ENCODE assay signal across 16 cellular contexts in the genomic region with DNA sequence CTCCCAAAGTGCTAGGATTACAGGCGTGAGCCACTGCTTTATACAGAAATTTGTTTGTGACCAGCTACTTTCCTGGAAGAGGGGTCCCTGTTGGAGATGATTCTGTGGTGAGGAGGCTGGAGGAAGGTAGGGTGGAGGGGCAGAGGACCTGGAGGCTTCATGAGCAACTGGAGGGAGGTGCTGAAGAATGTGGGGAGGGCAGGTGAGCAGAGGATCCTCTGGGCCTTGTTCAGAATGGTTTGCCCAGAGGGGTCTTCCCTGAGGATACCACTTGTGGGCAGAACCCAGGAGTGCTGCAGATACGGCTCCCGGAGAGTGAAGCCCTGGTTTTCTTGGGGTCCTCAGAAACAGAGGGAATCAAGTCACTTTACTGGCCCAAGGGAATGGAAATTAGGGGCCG.
DNase-seq lines count a peak whose midpoint lies in the region; ATAC-seq and TF ChIP-seq lines count a peak whose summit lies in the region.
"Had no signal": no experiment of that assay in that cellular context is flagged by ENCODE, and none has a peak within 500 bp of the region (broad histone marks: within the 10 kb centered on the region; RNA-seq: fewer than 3 reads in every experiment).

No MANE protein-coding gene starts in this region.

- H2AFZ ChIP-seq in neuronal stem cell (ENCODE audit: low read length), result peak overlapping the region; percentile 86
- H2AFZ ChIP-seq: PC-9 had no signal

- no peak overlapping the region for H2AK5ac ChIP-seq in neuronal stem cell (ENCODE audit: low read depth, low read length)

- no peak overlapping the region for H3K4ac ChIP-seq in neuronal stem cell (ENCODE audit: low read length)

- WGBS in neuronal stem cell (ENCODE audit: extremely low coverage in 2 of 2, insufficient read length in 2 of 2, insufficient replicate concordance in 1 of 2), 2 donors, result no CpG with 5 or more reads among the region's 4 CpGs

- peaks cover 4% of the 10 kb centered on the region for H3K36me3 Mint-ChIP-seq in endothelial cell (ENCODE audit: low read depth, unreplicated experiment)
- H3K36me3 Mint-ChIP-seq in CD8-positive, alpha-beta memory T cell, result peaks cover 0 to 3% (median 0%) of the 10 kb centered on the region in 3 donors

- DNase-seq in NCI-H69 (lab: John Stamatoyannopoulos, UW) (peak; percentile 40), endothelial cell (ENCODE audit: low spot score) (no peak), neuronal stem cell (ENCODE audit: low spot score) (no peak), COLO829 (ENCODE audit: low spot score) (no peak)
- DNase-seq in CD8-positive, alpha-beta memory T cell, result no peak
- no peak for DNase-seq in activated CD4-positive, alpha-beta T cell treated with anti-CD3 and anti-CD28 coated beads, Interleukin-2, amount 50 U/mL, for 4 hours
- DNase-seq: ACHN; activated naive CD4-positive, alpha-beta T cell; brain microvascular endothelial cell; effector CD8-positive, alpha-beta T cell; GF-D8; NCI-H187 treated with DMSO at 0.1 percent for 48 hours; NCI-H524 treated with DMSO at 0.1 percent for 48 hours; PC-9 had no signal

- H3K36me3 ChIP-seq in BLaER1 (no peaks in the 10 kb centered on the region), neuronal stem cell (replicated peaks in 1 of 2; ENCODE audit: control insufficient read depth in 2 of 2, insufficient read depth in 2 of 2, low read length in 2 of 2) (no peaks in the 10 kb centered on the region)
- no peaks in the 10 kb centered on the region for H3K36me3 ChIP-seq in CD8-positive, alpha-beta memory T cell (ENCODE audit: insufficient read depth, low read length)
- H3K36me3 ChIP-seq: brain microvascular endothelial cell had no signal

- H3K9ac ChIP-seq in BLaER1 (no peak overlapping the region), neuronal stem cell (ENCODE audit: low read depth, low read length, poor library complexity) (no peak overlapping the region)

- no peak overlapping the region for H2BK15ac ChIP-seq in neuronal stem cell (ENCODE audit: low read length)

- H3K27ac Mint-ChIP-seq in endothelial cell (ENCODE audit: unreplicated experiment), result peak overlapping the region; percentile 97
- no peak overlapping the region for H3K27ac Mint-ChIP-seq in CD8-positive, alpha-beta memory T cell

- H3K18ac ChIP-seq in neuronal stem cell (ENCODE audit: low read length), result peak overlapping the region; percentile 79

- no peaks in the 10 kb centered on the region for H4K20me1 ChIP-seq in BLaER1

- no peaks in the 10 kb centered on the region for H3K27me3 ChIP-seq in BLaER1
- H3K27me3 ChIP-seq in neuronal stem cell (ENCODE audit: control insufficient read depth in 3 of 3, insufficient read depth in 3 of 3, low read depth in 1 of 3, low read length in 3 of 3), result peaks cover 0 to 2% (median 0%) of the 10 kb centered on the region in 3 experiments
- no peaks in the 10 kb centered on the region for H3K27me3 ChIP-seq in CD8-positive, alpha-beta memory T cell (ENCODE audit: insufficient read depth, low read length, poor library complexity, severe bottlenecking)
- H3K27me3 ChIP-seq: brain microvascular endothelial cell had no signal

- no peak overlapping the region for H3K23ac ChIP-seq in neuronal stem cell (ENCODE audit: low read depth, low read length, poor library complexity)

- H4K91ac ChIP-seq in neuronal stem cell (ENCODE audit: low read depth, low read length, poor library complexity), result no peak overlapping the region

- CTCF ChIA-PET in CD8-positive, alpha-beta memory T cell (lab: Charles Lee), result interaction anchor here (1.1 kb wide), 1 partner anchor 11 kb away, joined by 4 read pairs; no protein-coding TSS in a partner anchor

- H3K9me3 ChIP-seq in BLaER1 (peaks cover 3% of the 10 kb centered on the region; the same call in 1 of the 2 replicates), neuronal stem cell (replicated peaks in 1 of 2; ENCODE audit: control insufficient read depth in 2 of 2, insufficient read depth in 1 of 2, low read depth in 1 of 2, low read length in 2 of 2) (peaks cover 0 to 3% of the 10 kb centered on the region in 2 donors)
- H3K9me3 ChIP-seq in CD8-positive, alpha-beta memory T cell (ENCODE audit: low read length), result no peaks in the 10 kb centered on the region

- H3K9me3 Mint-ChIP-seq in endothelial cell (ENCODE audit: unreplicated experiment), result no peaks in the 10 kb centered on the region
- H3K9me3 Mint-ChIP-seq in CD8-positive, alpha-beta memory T cell, result peaks cover 0 to 2% (median 0%) of the 10 kb centered on the region in 5 donors

- no peak for ATAC-seq in GM18861 (IDR thresholded peaks at IDR 0.05; ENCODE audit: unreplicated experiment)

- no peak overlapping the region for H3K4me3 Mint-ChIP-seq in endothelial cell (ENCODE audit: unreplicated experiment)
- H3K4me3 Mint-ChIP-seq in CD8-positive, alpha-beta memory T cell, result peak overlapping the region in 1 of 7 donors; percentile 68

- H2BK5ac ChIP-seq in neuronal stem cell (ENCODE audit: low read length), result no peak overlapping the region

- H3K79me1 ChIP-seq in neuronal stem cell (ENCODE audit: low read depth, low read length), result no peaks in the 10 kb centered on the region

- no peak overlapping the region for H2BK120ac ChIP-seq in neuronal stem cell (ENCODE audit: low read depth, low read length)

- H3K4me1 ChIP-seq in BLaER1, result peaks cover 69% of the 10 kb centered on the region
- H3K4me1 ChIP-seq in neuronal stem cell (ENCODE audit: control insufficient read depth in 2 of 2, insufficient read depth in 1 of 2, low read depth in 1 of 2, low read length in 2 of 2), result peaks cover 33 to 34% of the 10 kb centered on the region in 2 donors
- peaks cover 15% of the 10 kb centered on the region for H3K4me1 ChIP-seq in CD8-positive, alpha-beta memory T cell (ENCODE audit: insufficient read depth, low read length)

- H3K4me3 ChIP-seq in BLaER1, result no peak overlapping the region
- H3K4me3 ChIP-seq in neuronal stem cell (ENCODE audit: low read length in 2 of 2), result no peak overlapping the region
- H3K4me3 ChIP-seq in CD8-positive, alpha-beta memory T cell (ENCODE audit: low read length), result no peak overlapping the region
- H3K4me3 ChIP-seq: PC-9 had no signal

- TF ChIP-seq CTCF in endothelial cell (IDR thresholded peaks at IDR 0.05; ENCODE audit: unreplicated experiment), result no peak

- peaks cover 11% of the 10 kb centered on the region for H3K27me3 Mint-ChIP-seq in endothelial cell (ENCODE audit: unreplicated experiment)
- H3K27me3 Mint-ChIP-seq in CD8-positive, alpha-beta memory T cell, result no peaks in the 10 kb centered on the region

- H3K4me2 ChIP-seq in BLaER1 (peak overlapping the region; percentile 91), neuronal stem cell (ENCODE audit: insufficient read depth, low read length, poor library complexity, severe bottlenecking) (no peak overlapping the region)
- H3K4me2 ChIP-seq: PC-9 had no signal

- POLR2A ChIA-PET in CD8-positive, alpha-beta memory T cell (lab: Charles Lee), result no interaction called here

- H3K27ac ChIP-seq in BLaER1, result peak overlapping the region; percentile 65
- no peak overlapping the region for H3K27ac ChIP-seq in neuronal stem cell (replicated peaks; ENCODE audit: low read length)
- H3K27ac ChIP-seq in CD8-positive, alpha-beta memory T cell (ENCODE audit: low read depth, low read length), result no peak overlapping the region
- H3K27ac ChIP-seq: brain microvascular endothelial cell, PC-9 had no signal

- no peak overlapping the region for H4K8ac ChIP-seq in neuronal stem cell (ENCODE audit: low read depth, low read length)

- H2BK12ac ChIP-seq in neuronal stem cell (ENCODE audit: low read length), result no peak overlapping the region

- no peak overlapping the region for H3K14ac ChIP-seq in neuronal stem cell (ENCODE audit: low read length)

- H3K4me1 Mint-ChIP-seq in endothelial cell (ENCODE audit: unreplicated experiment), result peaks cover 60% of the 10 kb centered on the region
- peaks cover 27 to 46% (median 38%) of the 10 kb centered on the region in 3 donors for H3K4me1 Mint-ChIP-seq in CD8-positive, alpha-beta memory T cell
